9 cellular contexts compared by ENCODE assay signal in the genomic region with DNA sequence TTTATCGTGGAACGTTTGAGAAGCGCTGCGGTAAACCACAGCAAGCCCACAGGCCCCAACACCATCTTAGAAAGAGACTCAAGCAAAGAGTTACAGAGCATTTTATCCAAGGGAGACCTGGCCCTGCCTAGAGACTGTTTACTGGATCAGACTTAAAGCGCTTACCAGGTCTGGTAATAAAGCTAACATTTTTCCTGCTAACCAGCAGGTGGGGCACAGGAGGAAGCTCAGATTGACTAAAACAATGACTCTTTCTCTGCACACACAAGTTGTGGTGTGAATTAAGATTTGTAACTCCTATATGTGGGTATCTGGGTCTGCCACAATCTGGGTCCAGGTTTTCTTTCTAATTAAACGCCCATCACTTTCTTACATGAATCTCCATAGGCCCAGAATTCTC.
DNase-seq lines count a peak whose midpoint lies in the region; ATAC-seq, FAIRE-seq and TF ChIP-seq lines count a peak whose summit lies in the region.
"Had no signal": no experiment of that assay in that cellular context is flagged by ENCODE, and none has a peak within 500 bp of the region (broad histone marks: within the 10 kb centered on the region; RNA-seq: fewer than 3 reads in every experiment).

No MANE protein-coding gene starts in this region.

- no peak overlapping the region for H2BK120ac ChIP-seq in neuronal stem cell (ENCODE audit: low read depth, low read length)

- peaks cover 4% of the 10 kb centered on the region for H3K27me3 ChIP-seq in A673 (replicated peaks; ENCODE audit: insufficient read depth, low read depth, low read length, poor library complexity)
- no peaks in the 10 kb centered on the region for H3K27me3 ChIP-seq in NT2/D1 (ENCODE audit: insufficient read depth, insufficient read length)
- H3K27me3 ChIP-seq in fibroblast of lung (ENCODE audit: control insufficient read depth, insufficient read depth, low read length) = peaks cover 31% of the 10 kb centered on the region
- peaks cover 0 to 8% (median 0%) of the 10 kb centered on the region in 3 experiments for H3K27me3 ChIP-seq in neuronal stem cell (ENCODE audit: control insufficient read depth in 3 of 3, insufficient read depth in 3 of 3, low read depth in 1 of 3, low read length in 3 of 3)

- H3K9ac ChIP-seq in NT2/D1 (ENCODE audit: insufficient read length, low read depth) (no peak overlapping the region), fibroblast of lung (ENCODE audit: insufficient read depth, low read length) (no peak overlapping the region), neuronal stem cell (ENCODE audit: low read depth, low read length, poor library complexity) (no peak overlapping the region)

- no TSS peak for BruUV-seq in A673 (replicated peaks; lab: Mats Ljungman, UMichigan)

- no peak overlapping the region for H2BK12ac ChIP-seq in neuronal stem cell (ENCODE audit: low read length)

- intact Hi-C loops in A673 (cut with micrococcal nuclease; ENCODE audit: unreplicated experiment) = loop anchor here (1.0 kb wide), 1 partner anchor 469 kb away; no protein-coding TSS in a partner anchor
- intact Hi-C loops in activated CD4-positive, alpha-beta memory T cell treated with anti-CD3 and anti-CD28 coated beads for 36 hours (cut with micrococcal nuclease) = no loop called here

- H3K14ac ChIP-seq in neuronal stem cell (ENCODE audit: low read length) = no peak overlapping the region

- H3K36me3 ChIP-seq in A673 (ENCODE audit: insufficient read depth, low read length, poor library complexity, severe bottlenecking) = no peaks in the 10 kb centered on the region
- H3K36me3 ChIP-seq in NT2/D1 (ENCODE audit: insufficient read depth, insufficient read length, low read length) = no peaks in the 10 kb centered on the region
- H3K36me3 ChIP-seq in fibroblast of lung (ENCODE audit: control insufficient read depth, insufficient read depth, low read length) = no peaks in the 10 kb centered on the region
- no peaks in the 10 kb centered on the region for H3K36me3 ChIP-seq in neuronal stem cell (replicated peaks in 1 of 2; ENCODE audit: control insufficient read depth in 2 of 2, insufficient read depth in 2 of 2, low read length in 2 of 2)

- FAIRE-seq in GM18507 (lab: Jason Lieb, UNC) = peak; percentile 47

- H2BK5ac ChIP-seq in neuronal stem cell (ENCODE audit: low read length) = no peak overlapping the region

- DNase-seq in A673 (ENCODE audit: low spot score) (peak; percentile 46), GM18507 (ENCODE audit: extremely low spot score, insufficient read length, low read depth) (no peak), NT2/D1 (ENCODE audit: low read depth, low spot score) (peak; percentile 23), fibroblast of lung (ENCODE audit: low read depth in 2 of 2) (peak; percentile 36 to 37), neuronal stem cell (ENCODE audit: low spot score) (no peak)
- no peak for DNase-seq in activated CD4-positive, alpha-beta memory T cell treated with anti-CD3 and anti-CD28 coated beads for 36 hours
- DNase-seq: activated T-cell treated with anti-CD3 and anti-CD28 coated beads, Interleukin-2, amount 50 U/mL, for 4 hours had no signal

- peak; percentile 52 for TF ChIP-seq CTCF in A673 (conservative IDR thresholded peaks at IDR 0.05; ENCODE audit: low read depth, low read length)
- TF ChIP-seq CTCF in fibroblast of lung (conservative IDR thresholded peaks at IDR 0.05 in 1 of 2, IDR thresholded peaks at IDR 0.05 in 1 of 2; ENCODE audit: low read depth in 1 of 2, low read length in 2 of 2) = peak; percentile 43 to 51

- H2AFZ ChIP-seq in fibroblast of lung (ENCODE audit: low read length) (no peak overlapping the region), neuronal stem cell (ENCODE audit: low read length) (no peak overlapping the region)

- H4K91ac ChIP-seq in neuronal stem cell (ENCODE audit: low read depth, low read length, poor library complexity) = no peak overlapping the region

- H3K27ac ChIP-seq in A673 (ENCODE audit: low read depth, low read length, poor library complexity, severe bottlenecking) (no peak overlapping the region), fibroblast of lung (ENCODE audit: insufficient read depth, low read length) (no peak overlapping the region), neuronal stem cell (replicated peaks; ENCODE audit: low read length) (no peak overlapping the region)

- no peaks in the 10 kb centered on the region for H3K79me1 ChIP-seq in neuronal stem cell (ENCODE audit: low read depth, low read length)

- H3K4me3 Mint-ChIP-seq in activated CD4-positive, alpha-beta memory T cell treated with anti-CD3 and anti-CD28 coated beads for 36 hours = no peak overlapping the region
- H3K4me3 Mint-ChIP-seq: activated T-cell treated with anti-CD3 and anti-CD28 coated beads, Interleukin-2, amount 50 U/mL, for 4 hours had no signal

- no peak overlapping the region for H2BK15ac ChIP-seq in neuronal stem cell (ENCODE audit: low read length)

- no CpG with 5 or more reads among the region's 6 CpGs for WGBS in neuronal stem cell (ENCODE audit: extremely low coverage in 2 of 2, insufficient read length in 2 of 2, insufficient replicate concordance in 1 of 2), 2 donors

- POLR2A ChIA-PET in A673 (lab: Charles Lee; ENCODE audit: low non-redundant PET) = no interaction called here
- POLR2A ChIA-PET in activated CD4-positive, alpha-beta memory T cell treated with anti-CD3 and anti-CD28 coated beads for 36 hours (lab: Charles Lee) = no interaction called here

- H3K4me2 ChIP-seq in fibroblast of lung (ENCODE audit: extremely low read depth, insufficient read depth, low read length) = no peak overlapping the region
- no peak overlapping the region for H3K4me2 ChIP-seq in neuronal stem cell (ENCODE audit: insufficient read depth, low read length, poor library complexity, severe bottlenecking)

- H3K4ac ChIP-seq in neuronal stem cell (ENCODE audit: low read length) = no peak overlapping the region

- no peak overlapping the region for H2AK5ac ChIP-seq in neuronal stem cell (ENCODE audit: low read depth, low read length)

- no peaks in the 10 kb centered on the region for H3K79me2 ChIP-seq in fibroblast of lung (ENCODE audit: control insufficient read depth, insufficient read depth, low read length)

- no peaks in the 10 kb centered on the region for H4K20me1 ChIP-seq in fibroblast of lung (ENCODE audit: control insufficient read depth, extremely low read depth, insufficient read depth, low read length)

- ATAC-seq in HG02610 (IDR thresholded peaks at IDR 0.05; ENCODE audit: unreplicated experiment) = no peak
- ATAC-seq in GM18502 (IDR thresholded peaks at IDR 0.05; ENCODE audit: poor library complexity, unreplicated experiment) = no peak

- H3K23ac ChIP-seq in neuronal stem cell (ENCODE audit: low read depth, low read length, poor library complexity) = no peak overlapping the region

- no peaks in the 10 kb centered on the region for H3K9me3 Mint-ChIP-seq in activated CD4-positive, alpha-beta memory T cell treated with anti-CD3 and anti-CD28 coated beads for 36 hours
- H3K9me3 Mint-ChIP-seq: activated T-cell treated with anti-CD3 and anti-CD28 coated beads, Interleukin-2, amount 50 U/mL, for 4 hours had no signal

- H3K27me3 Mint-ChIP-seq in activated CD4-positive, alpha-beta memory T cell treated with anti-CD3 and anti-CD28 coated beads for 36 hours = peaks cover 13% of the 10 kb centered on the region

- no peak overlapping the region for H3K18ac ChIP-seq in neuronal stem cell (ENCODE audit: low read length)

- no peaks in the 10 kb centered on the region for H3K36me3 Mint-ChIP-seq in activated CD4-positive, alpha-beta memory T cell treated with anti-CD3 and anti-CD28 coated beads for 36 hours

- no peaks in the 10 kb centered on the region for H3K4me1 Mint-ChIP-seq in activated CD4-positive, alpha-beta memory T cell treated with anti-CD3 and anti-CD28 coated beads for 36 hours (ENCODE audit: low read depth)

- CTCF ChIA-PET in A673 (lab: Charles Lee) = no interaction called here
- CTCF ChIA-PET in activated CD4-positive, alpha-beta memory T cell treated with anti-CD3 and anti-CD28 coated beads for 36 hours (lab: Charles Lee) = no interaction called here

- H4K8ac ChIP-seq in neuronal stem cell (ENCODE audit: low read depth, low read length) = no peak overlapping the region

- H3K4me3 ChIP-seq in A673 (ENCODE audit: low read depth, low read length, poor library complexity, severe bottlenecking) = no peak overlapping the region
- H3K4me3 ChIP-seq in NT2/D1 (ENCODE audit: insufficient read length, low read depth) = no peak overlapping the region
- no peak overlapping the region for H3K4me3 ChIP-seq in fibroblast of lung (replicated peaks in 1 of 4; ENCODE audit: control extremely low read depth in 1 of 4, insufficient read depth in 1 of 4, low read depth in 3 of 4, low read length in 4 of 4)
- no peak overlapping the region for H3K4me3 ChIP-seq in neuronal stem cell (ENCODE audit: low read length in 2 of 2)

- no peaks in the 10 kb centered on the region for H3K9me3 ChIP-seq in A673 (ENCODE audit: low read depth, low read length, poor library complexity, severe bottlenecking)
- no peaks in the 10 kb centered on the region for H3K9me3 ChIP-seq in NT2/D1 (ENCODE audit: insufficient read depth, low read length)
- no peaks in the 10 kb centered on the region for H3K9me3 ChIP-seq in fibroblast of lung (ENCODE audit: control insufficient read depth, insufficient read depth, low read depth, low read length)
- H3K9me3 ChIP-seq in neuronal stem cell (replicated peaks in 1 of 2; ENCODE audit: control insufficient read depth in 2 of 2, insufficient read depth in 1 of 2, low read depth in 1 of 2, low read length in 2 of 2) = no peaks in the 10 kb centered on the region

- no peak overlapping the region for H3K27ac Mint-ChIP-seq in activated CD4-positive, alpha-beta memory T cell treated with anti-CD3 and anti-CD28 coated beads for 36 hours

- no peaks in the 10 kb centered on the region for H3K4me1 ChIP-seq in A673 (ENCODE audit: insufficient read depth, low read length, poor library complexity, severe bottlenecking)
- H3K4me1 ChIP-seq in NT2/D1 (ENCODE audit: insufficient read depth, insufficient read length) = no peaks in the 10 kb centered on the region
- H3K4me1 ChIP-seq in fibroblast of lung (ENCODE audit: control insufficient read depth, extremely low read depth, insufficient read depth, low read length) = no peaks in the 10 kb centered on the region
- no peaks in the 10 kb centered on the region for H3K4me1 ChIP-seq in neuronal stem cell (ENCODE audit: control insufficient read depth in 2 of 2, insufficient read depth in 1 of 2, low read depth in 1 of 2, low read length in 2 of 2)

Comparison
In these comparisons a context has a peak if more than half of its experiments do, and no peak if none do; other contexts are left out.
1. DNase-seq: peak in A673 (single experiment), NT2/D1 (single experiment) and fibroblast of lung (2 of 2); none in GM18507 (single experiment), activated CD4-positive, alpha-beta memory T cell treated with anti-CD3 and anti-CD28 coated beads for 36 hours (single experiment) and neuronal stem cell (single experiment).